In the genomic region with DNA sequence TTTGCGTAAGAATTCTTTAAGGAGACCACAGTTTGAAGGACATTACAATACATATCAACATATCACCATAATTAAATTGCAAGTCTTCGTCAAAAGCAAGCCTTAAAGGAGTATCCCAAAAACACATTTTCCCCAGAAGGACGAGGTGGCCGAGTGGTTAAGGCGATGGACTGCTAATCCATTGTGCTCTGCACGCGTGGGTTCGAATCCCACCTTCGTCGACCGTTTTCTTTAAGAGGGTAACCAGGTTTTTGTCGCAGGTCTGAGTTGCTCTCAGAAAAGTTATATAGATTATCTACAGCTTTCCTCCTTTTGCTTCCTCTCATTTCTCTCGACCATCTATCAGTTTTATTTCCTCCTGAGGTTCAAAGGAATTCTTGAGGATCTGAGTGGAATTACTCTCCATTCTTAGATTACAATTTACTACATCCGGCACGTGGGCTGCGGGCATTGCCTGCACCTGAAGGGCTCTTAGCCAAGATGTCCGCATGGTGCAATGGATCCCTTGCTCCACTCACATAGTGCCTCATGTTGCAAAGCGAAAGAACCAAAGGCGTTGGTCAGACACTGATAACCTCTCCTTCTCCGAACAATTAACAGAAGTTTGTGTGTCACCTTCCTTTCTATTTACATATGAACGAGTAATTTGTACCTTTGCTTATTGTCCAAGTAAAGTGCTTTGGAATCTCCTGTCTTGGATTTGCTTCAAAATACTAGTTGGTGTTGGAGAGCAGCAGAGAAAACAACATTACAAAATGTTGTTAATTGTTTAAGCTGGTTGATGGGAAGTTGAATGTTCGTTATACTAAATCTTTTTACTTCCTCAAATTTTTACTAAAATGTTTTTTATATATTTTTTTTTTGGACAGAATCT, we compare ENCODE assay signal across 9 cellular contexts. TPM values are rescaled to one million over a fixed set of nuclear protein-coding genes. Genes with fewer than 3 reads are reported as not detected.
DNase-seq lines count a peak whose midpoint lies in the region; ATAC-seq and TF ChIP-seq lines count a peak whose summit lies in the region.
"Had no signal": no experiment of that assay in that cellular context is flagged by ENCODE, and none has a peak within 500 bp of the region (broad histone marks: within the 10 kb centered on the region; RNA-seq: fewer than 3 reads in every experiment).

No MANE protein-coding gene starts in this region.

- no peak overlapping the region for H3K9ac ChIP-seq in iPS-15b (ENCODE audit: low read depth, low read length)

- no peaks in the 10 kb centered on the region for H3K36me3 ChIP-seq in iPS-15b (ENCODE audit: control insufficient read depth, insufficient read depth, low read length)
- H3K36me3 ChIP-seq in vagina = no peaks in the 10 kb centered on the region

- TF ChIP-seq CTCF in HFF-Myc (IDR thresholded peaks at IDR 0.05; ENCODE audit: low read depth, low read length, missing control alignments) (no peak), WTC11 (IDR thresholded peaks at IDR 0.05) (no peak), natural killer cell (IDR thresholded peaks at IDR 0.05) (no peak), vagina (IDR thresholded peaks at IDR 0.05) (no peak)

- no peak overlapping the region for H3K27ac ChIP-seq in vagina

- no peaks in the 10 kb centered on the region for H3K9me3 ChIP-seq in iPS-15b (ENCODE audit: control insufficient read depth, insufficient read depth, low read length)
- no peaks in the 10 kb centered on the region for H3K9me3 ChIP-seq in vagina

- H3K4me1 Mint-ChIP-seq in WTC11 (peaks cover 42% of the 10 kb centered on the region), natural killer cell (no peaks in the 10 kb centered on the region)

- ATAC-seq in WTC11 (peak; percentile 21), natural killer cell (no peak), GM21529 (IDR thresholded peaks at IDR 0.05; ENCODE audit: unreplicated experiment) (no peak), GM19023 (IDR thresholded peaks at IDR 0.05; ENCODE audit: unreplicated experiment) (no peak)

- H3K9me3 Mint-ChIP-seq in WTC11 (no peaks in the 10 kb centered on the region), natural killer cell (peaks cover 3 to 13% of the 10 kb centered on the region in 2 donors)

- peak overlapping the region; percentile 93 for H3K4me3 Mint-ChIP-seq in WTC11
- H3K4me3 Mint-ChIP-seq in natural killer cell = no peak overlapping the region
- H3K4me3 Mint-ChIP-seq: activated CD4-positive, alpha-beta T cell treated with anti-CD3 and anti-CD28 coated beads, Interleukin-2, amount 10 ng/mL, durations not matched to agents 7 days and 5 days had no signal

- CTCF ChIA-PET in WTC11 (lab: Charles Lee) = interaction anchor here (0.6 to 1.2 kb wide), 2 partner anchors 76 to 120 kb away, joined by 3 to 8 read pairs; no protein-coding TSS in a partner anchor

- intact Hi-C loops in natural killer cell (cut with micrococcal nuclease) = loop anchor here (10.0 kb wide), 1 partner anchor 377 kb away; no protein-coding TSS in a partner anchor
- intact Hi-C loops in vagina (cut with DNase I) = no loop called here

- H3K27me3 ChIP-seq in iPS-15b (ENCODE audit: control insufficient read depth, insufficient read depth, low read length) (peaks cover 23% of the 10 kb centered on the region), vagina (no peaks in the 10 kb centered on the region)

- TF ChIP-seq POLR2A in vagina (IDR thresholded peaks at IDR 0.05) = no peak

- H3K36me3 Mint-ChIP-seq in WTC11 (no peaks in the 10 kb centered on the region), natural killer cell (peaks cover 46% of the 10 kb centered on the region)

- DNase-seq in Caki2 (ENCODE audit: low read depth) = peak; percentile 82
- peak; percentile 53 for DNase-seq in HFF-Myc (ENCODE audit: extremely low read depth, low read depth)
- peak; percentile 80 for DNase-seq in WTC11 (ENCODE audit: low spot score)
- no peak for DNase-seq in natural killer cell
- DNase-seq in vagina (ENCODE audit: extremely low spot score in 2 of 2) = no peak
- DNase-seq: activated CD4-positive, alpha-beta T cell treated with anti-CD3 and anti-CD28 coated beads, Interleukin-2, amount 10 ng/mL, durations not matched to agents 7 days and 5 days had no signal

- H3K4me1 ChIP-seq in iPS-15b (ENCODE audit: control insufficient read depth, insufficient read depth, low read length) (peaks cover 3% of the 10 kb centered on the region), vagina (no peaks in the 10 kb centered on the region)

- POLR2A ChIA-PET in WTC11 (lab: Charles Lee) = interaction anchor here (0.8 kb wide), 1 partner anchor 59 kb away, joined by 4 read pairs; no protein-coding TSS in a partner anchor

- H3K4me3 ChIP-seq in HFF-Myc (replicated peaks; ENCODE audit: low read depth, low read length) = peak overlapping the region; percentile 58
- peak overlapping the region; percentile 61 for H3K4me3 ChIP-seq in iPS-15b (ENCODE audit: low read depth, low read length)
- no peak overlapping the region for H3K4me3 ChIP-seq in vagina

- H3K27me3 Mint-ChIP-seq in WTC11 (ENCODE audit: low read depth) = peaks cover 10% of the 10 kb centered on the region; the same call in 1 of the 2 replicates
- peaks cover 54 to 95% of the 10 kb centered on the region in 2 donors for H3K27me3 Mint-ChIP-seq in natural killer cell (ENCODE audit: low read depth in 2 of 2)

- no peak overlapping the region for H3K27ac Mint-ChIP-seq in WTC11
- no peak overlapping the region for H3K27ac Mint-ChIP-seq in natural killer cell

- in situ Hi-C loops in Caki2 (cut with HindIII; ENCODE audit: low pct_unique_long_range_greater_than_20kb, low sequenced_read_pairs) = no loop called here

TF ChIP-seq in WTC11, 78 proteins besides CTCF, POLR2A, EP300 and RAD21 (continues in another document):
- TF ChIP-seq TEAD1 (CRISPR knock-in tag; IDR thresholded peaks at IDR 0.05) (0 out of 2 replicates have a peak, but pooled peaks have one; percentile 62), ELF4 (CRISPR knock-in tag; IDR thresholded peaks at IDR 0.05; ENCODE audit: low read depth) (no peak), ZSCAN18 (CRISPR knock-in tag; IDR thresholded peaks at IDR 0.05) (no peak), ATF2 (CRISPR knock-in tag; IDR thresholded peaks at IDR 0.05; ENCODE audit: borderline replicate concordance, low read depth) (no peak), NR2C2 (CRISPR knock-in tag; IDR thresholded peaks at IDR 0.05) (no peak), ZNF396 (CRISPR knock-in tag; IDR thresholded peaks at IDR 0.05; ENCODE audit: borderline replicate concordance) (no peak)
- TF ChIP-seq, protein P1, sequence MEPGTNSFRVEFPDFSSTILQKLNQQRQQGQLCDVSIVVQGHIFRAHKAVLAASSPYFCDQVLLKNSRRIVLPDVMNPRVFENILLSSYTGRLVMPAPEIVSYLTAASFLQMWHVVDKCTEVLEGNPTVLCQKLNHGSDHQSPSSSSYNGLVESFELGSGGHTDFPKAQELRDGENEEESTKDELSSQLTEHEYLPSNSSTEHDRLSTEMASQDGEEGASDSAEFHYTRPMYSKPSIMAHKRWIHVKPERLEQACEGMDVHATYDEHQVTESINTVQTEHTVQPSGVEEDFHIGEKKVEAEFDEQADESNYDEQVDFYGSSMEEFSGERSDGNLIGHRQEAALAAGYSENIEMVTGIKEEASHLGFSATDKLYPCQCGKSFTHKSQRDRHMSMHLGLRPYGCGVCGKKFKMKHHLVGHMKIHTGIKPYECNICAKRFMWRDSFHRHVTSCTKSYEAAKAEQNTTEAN (CRISPR knock-in tag; IDR thresholded peaks at IDR 0.05) = no peak
- TF ChIP-seq, protein P2, sequence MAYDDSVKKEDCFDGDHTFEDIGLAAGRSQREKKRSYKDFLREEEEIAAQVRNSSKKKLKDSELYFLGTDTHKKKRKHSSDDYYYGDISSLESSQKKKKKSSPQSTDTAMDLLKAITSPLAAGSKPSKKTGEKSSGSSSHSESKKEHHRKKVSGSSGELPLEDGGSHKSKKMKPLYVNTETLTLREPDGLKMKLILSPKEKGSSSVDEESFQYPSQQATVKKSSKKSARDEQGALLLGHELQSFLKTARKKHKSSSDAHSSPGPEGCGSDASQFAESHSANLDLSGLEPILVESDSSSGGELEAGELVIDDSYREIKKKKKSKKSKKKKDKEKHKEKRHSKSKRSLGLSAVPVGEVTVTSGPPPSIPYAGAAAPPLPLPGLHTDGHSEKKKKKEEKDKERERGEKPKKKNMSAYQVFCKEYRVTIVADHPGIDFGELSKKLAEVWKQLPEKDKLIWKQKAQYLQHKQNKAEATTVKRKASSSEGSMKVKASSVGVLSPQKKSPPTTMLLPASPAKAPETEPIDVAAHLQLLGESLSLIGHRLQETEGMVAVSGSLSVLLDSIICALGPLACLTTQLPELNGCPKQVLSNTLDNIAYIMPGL (CRISPR knock-in tag; IDR thresholded peaks at IDR 0.05) = peak; percentile 83; the same call in 1 of the 2 replicates

RNA-seq across cellular contexts. Expression of gene POM121L2, which starts 14.0 kb away (rescaled TPM):
- not detected in 2 replicates for total RNA-seq in Caki2 (2014; rRNA removed; shearing (Covaris generic); ENCODE audit: low replicate concordance)
- 0.13 to 0.16 TPM in 2 of 3 replicates, not detected in the other for total RNA-seq in WTC11 (2021)
- not detected for total RNA-seq in natural killer cell
- not detected for total RNA-seq in vagina
- total RNA-seq: activated CD4-positive, alpha-beta T cell treated with anti-CD3 and anti-CD28 coated beads, Interleukin-2, amount 10 ng/mL, durations not matched to agents 7 days and 5 days had no signal

RNA-seq across cellular contexts. Expression of gene PRSS16, which starts 50.6 kb away (rescaled TPM):
- 10.7 and 14.3 TPM in 2 replicates for total RNA-seq in Caki2 (2014; rRNA removed; shearing (Covaris generic); ENCODE audit: low replicate concordance)
- 18.5 to 21.1 TPM (median 19.3 TPM) in 3 replicates for total RNA-seq in WTC11 (2021)
- 1 to 10 TPM in 1 of 3 donors, not detected in 2; 2.0 TPM for total RNA-seq in natural killer cell
- total RNA-seq in vagina = 1.2 TPM

Comparison
In these comparisons a context has a peak if more than half of its experiments do, and no peak if none do; other contexts are left out.
1. DNase-seq: peak in Caki2 (single experiment), HFF-Myc (single experiment) and WTC11 (single experiment); none in natural killer cell (single experiment) and vagina (0 of 2).
2. H3K4me3 ChIP-seq: peak in HFF-Myc (single experiment) and iPS-15b (single experiment); none in vagina (0 of 2).